In the genomic region with DNA sequence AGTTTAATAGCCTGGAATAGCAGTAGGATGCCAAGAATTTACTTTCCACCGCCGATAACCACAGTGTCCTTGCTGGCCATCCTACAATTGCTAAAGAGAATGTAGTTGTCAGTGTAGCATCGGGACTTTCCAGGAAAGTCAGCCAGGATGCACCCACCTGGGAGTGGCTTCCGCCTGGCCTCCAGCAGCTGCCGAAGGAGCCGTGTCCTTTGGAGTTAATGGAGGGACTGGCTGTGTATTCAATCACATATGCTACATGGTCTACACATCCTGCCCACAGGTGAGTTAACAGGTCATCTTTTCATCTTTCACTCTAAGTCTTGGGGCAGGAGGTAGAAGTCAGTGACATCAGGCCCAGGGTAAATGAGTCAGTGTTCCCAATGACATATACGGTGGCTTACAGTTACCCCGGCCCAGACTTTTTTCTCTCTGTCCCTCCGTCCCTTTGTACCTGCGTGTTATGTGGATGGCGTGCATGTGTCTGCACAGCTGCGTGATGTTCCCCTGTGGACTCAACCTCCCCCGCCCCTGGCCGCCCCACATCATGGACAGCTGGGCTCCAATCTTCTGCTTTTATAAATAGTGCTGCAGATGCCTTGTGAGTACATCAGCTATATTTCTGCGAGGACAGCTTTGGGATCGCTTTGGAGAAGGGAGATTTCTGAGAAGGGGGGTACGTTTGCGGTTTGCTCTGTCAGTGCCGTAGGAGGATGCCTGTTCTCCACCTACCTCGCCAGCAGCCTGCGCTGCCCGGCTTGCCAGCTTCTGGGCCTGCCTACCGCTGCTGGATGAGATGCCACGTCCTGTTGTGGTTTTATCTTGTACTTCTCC, we compare ENCODE assay signal across 12 cellular contexts.
DNase-seq lines count a peak whose midpoint lies in the region; TF ChIP-seq lines count a peak whose summit lies in the region.
"Had no signal": no experiment of that assay in that cellular context is flagged by ENCODE, and none has a peak within 500 bp of the region (broad histone marks: within the 10 kb centered on the region; RNA-seq: fewer than 3 reads in every experiment).

No MANE protein-coding gene starts in this region.

- peaks cover 0 to 4% (median 0%) of the 10 kb centered on the region in 4 donors for H3K36me3 ChIP-seq in esophagus muscularis mucosa
- H3K36me3 ChIP-seq: esophagus squamous epithelium, Peyer's patch had no signal

- intact Hi-C loops in esophagus muscularis mucosa (cut with DNase I): no loop called here

- H3K4me3 Mint-ChIP-seq in activated T-cell treated with anti-CD3 and anti-CD28 coated beads, Interleukin-2, amount 50 U/mL, for 24 hours: peak overlapping the region; percentile 26

- no peaks in the 10 kb centered on the region for H3K27me3 Mint-ChIP-seq in activated T-cell treated with anti-CD3 and anti-CD28 coated beads, Interleukin-2, amount 50 U/mL, for 24 hours

- peak overlapping the region; percentile 85 for H3K27ac Mint-ChIP-seq in activated T-cell treated with anti-CD3 and anti-CD28 coated beads, Interleukin-2, amount 50 U/mL, for 24 hours

- H3K4me1 ChIP-seq in esophagus muscularis mucosa: peaks cover 9 to 36% (median 19%) of the 10 kb centered on the region in 4 donors
- H3K4me1 ChIP-seq: Peyer's patch had no signal

- no peaks in the 10 kb centered on the region for H3K9me3 Mint-ChIP-seq in activated T-cell treated with anti-CD3 and anti-CD28 coated beads, Interleukin-2, amount 50 U/mL, for 24 hours

- TF ChIP-seq EP300 in esophagus muscularis mucosa (IDR thresholded peaks at IDR 0.05): no peak

- H3K4me1 Mint-ChIP-seq in activated T-cell treated with anti-CD3 and anti-CD28 coated beads, Interleukin-2, amount 50 U/mL, for 24 hours (ENCODE audit: low read depth): peaks cover 30% of the 10 kb centered on the region

- H3K36me3 Mint-ChIP-seq in activated T-cell treated with anti-CD3 and anti-CD28 coated beads, Interleukin-2, amount 50 U/mL, for 24 hours (ENCODE audit: low read depth): peaks cover 3% of the 10 kb centered on the region

- no peak for TF ChIP-seq CTCF in esophagus muscularis mucosa (IDR thresholded peaks at IDR 0.05)

- TF ChIP-seq POLR2A in esophagus muscularis mucosa (IDR thresholded peaks at IDR 0.05; ENCODE audit: low read depth): no peak

- H3K27me3 ChIP-seq in esophagus muscularis mucosa: no peaks in the 10 kb centered on the region
- H3K27me3 ChIP-seq: esophagus squamous epithelium, Peyer's patch had no signal

- no peak overlapping the region for H3K4me3 ChIP-seq in esophagus muscularis mucosa
- H3K4me3 ChIP-seq: esophagus squamous epithelium, Peyer's patch had no signal

- peak; percentile 10 for DNase-seq in NCI-H510A treated with DMSO at 0.1 percent for 48 hours (lab: John Stamatoyannopoulos, UW)
- DNase-seq in NCI-H510A (lab: John Stamatoyannopoulos, UW): no peak
- peak; percentile 44 for DNase-seq in activated T-cell treated with anti-CD3 and anti-CD28 coated beads, Interleukin-2, amount 50 U/mL, for 24 hours
- DNase-seq in glomerular visceral epithelial cell (ENCODE audit: extremely low spot score): peak; percentile 37
- peak; percentile 16 for DNase-seq in stimulated activated CD4-positive, alpha-beta T cell treated with anti-CD3 and anti-CD28 coated beads, Interleukin-4, amount 100 ng/mL, for 24 hours
- no peak for DNase-seq in NCI-H226
- DNase-seq in DMS 273 (lab: John Stamatoyannopoulos, UW; ENCODE audit: unreplicated experiment): no peak
- DNase-seq in esophagus muscularis mucosa (ENCODE audit: extremely low spot score): no peak
- DNase-seq: esophagus squamous epithelium, left cardiac atrium, Peyer's patch had no signal

- no peak overlapping the region for H3K27ac ChIP-seq in esophagus muscularis mucosa (replicated peaks in 1 of 4)
- H3K27ac ChIP-seq: 22Rv1, esophagus squamous epithelium, Peyer's patch had no signal

- 72% methylated on average over 24 of the region's 24 CpGs for WGBS in esophagus muscularis mucosa

- H3K9me3 ChIP-seq in esophagus muscularis mucosa: no peaks in the 10 kb centered on the region
- H3K9me3 ChIP-seq: esophagus squamous epithelium, Peyer's patch had no signal

Comparison
In these comparisons a context has a peak if more than half of its experiments do, and no peak if none do; other contexts are left out.
1. DNase-seq: peak in NCI-H510A treated with DMSO at 0.1 percent for 48 hours (single experiment), activated T-cell treated with anti-CD3 and anti-CD28 coated beads, Interleukin-2, amount 50 U/mL, for 24 hours (single experiment), glomerular visceral epithelial cell (single experiment) and stimulated activated CD4-positive, alpha-beta T cell treated with anti-CD3 and anti-CD28 coated beads, Interleukin-4, amount 100 ng/mL, for 24 hours (single experiment); none in NCI-H510A (single experiment), NCI-H226 (single experiment), DMS 273 (single experiment) and esophagus muscularis mucosa (single experiment).